ENCODE assay signal across 17 cellular contexts in the genomic region with DNA sequence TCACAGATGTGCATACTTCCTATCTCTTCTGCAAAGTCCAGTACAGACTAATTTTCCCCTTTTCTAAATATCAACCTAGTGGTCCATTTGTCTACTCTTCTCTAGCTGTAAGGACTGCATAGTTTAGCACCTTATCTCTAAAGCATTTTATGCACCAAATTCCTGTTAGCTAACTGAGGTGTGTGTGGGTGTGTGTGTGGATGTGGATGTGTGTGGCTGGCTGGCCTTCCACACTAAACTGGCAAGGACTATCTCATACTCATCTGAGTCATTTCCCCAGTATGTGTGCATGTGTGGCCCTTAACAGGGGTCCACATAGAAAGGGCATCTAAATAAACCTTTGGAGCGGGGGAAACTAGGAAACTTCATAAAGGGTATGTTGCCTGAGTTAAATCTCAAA.
DNase-seq lines count a peak whose midpoint lies in the region; ATAC-seq and TF ChIP-seq lines count a peak whose summit lies in the region.
"Had no signal": no experiment of that assay in that cellular context is flagged by ENCODE, and none has a peak within 500 bp of the region (broad histone marks: within the 10 kb centered on the region; RNA-seq: fewer than 3 reads in every experiment).

No MANE protein-coding gene starts in this region.

- H3K4me3 Mint-ChIP-seq in stimulated activated effector memory CD8-positive, alpha-beta T cell treated with anti-CD3 and anti-CD28 coated beads, Interleukin-12 subunit alpha, Interleukin-12 subunit beta, amount 100 ng/mL, for 72 hours: no peak overlapping the region
- H3K4me3 Mint-ChIP-seq in activated naive CD8-positive, alpha-beta T cell treated with anti-CD3 and anti-CD28 coated beads, Interleukin-2, amount 50 U/mL, for 24 hours: no peak overlapping the region
- H3K4me3 Mint-ChIP-seq: CD4-positive, alpha-beta T cell; IgD-negative memory B cell had no signal

- no peaks in the 10 kb centered on the region for H3K27me3 Mint-ChIP-seq in activated naive CD8-positive, alpha-beta T cell treated with anti-CD3 and anti-CD28 coated beads, Interleukin-2, amount 50 U/mL, for 24 hours

- H3K4me1 Mint-ChIP-seq in stimulated activated effector memory CD8-positive, alpha-beta T cell treated with anti-CD3 and anti-CD28 coated beads, Interleukin-12 subunit alpha, Interleukin-12 subunit beta, amount 100 ng/mL, for 72 hours: no peaks in the 10 kb centered on the region
- no peaks in the 10 kb centered on the region for H3K4me1 Mint-ChIP-seq in activated naive CD8-positive, alpha-beta T cell treated with anti-CD3 and anti-CD28 coated beads, Interleukin-2, amount 50 U/mL, for 24 hours

- no peaks in the 10 kb centered on the region for H3K36me3 Mint-ChIP-seq in stimulated activated effector memory CD8-positive, alpha-beta T cell treated with anti-CD3 and anti-CD28 coated beads, Interleukin-12 subunit alpha, Interleukin-12 subunit beta, amount 100 ng/mL, for 72 hours
- H3K36me3 Mint-ChIP-seq in activated naive CD8-positive, alpha-beta T cell treated with anti-CD3 and anti-CD28 coated beads, Interleukin-2, amount 50 U/mL, for 24 hours (ENCODE audit: low read depth): no peaks in the 10 kb centered on the region
- H3K36me3 Mint-ChIP-seq: IgD-negative memory B cell had no signal

- no peak for ATAC-seq in stimulated activated effector memory CD8-positive, alpha-beta T cell treated with anti-CD3 and anti-CD28 coated beads, Interleukin-12 subunit alpha, Interleukin-12 subunit beta, amount 100 ng/mL, for 72 hours
- no peak for ATAC-seq in GM18511 (IDR thresholded peaks at IDR 0.05; ENCODE audit: unreplicated experiment)
- no peak for ATAC-seq in activated naive CD8-positive, alpha-beta T cell treated with anti-CD3 and anti-CD28 coated beads, Interleukin-2, amount 50 U/mL, for 24 hours

- no peaks in the 10 kb centered on the region for H3K9me3 Mint-ChIP-seq in stimulated activated effector memory CD8-positive, alpha-beta T cell treated with anti-CD3 and anti-CD28 coated beads, Interleukin-12 subunit alpha, Interleukin-12 subunit beta, amount 100 ng/mL, for 72 hours
- no peaks in the 10 kb centered on the region for H3K9me3 Mint-ChIP-seq in activated naive CD8-positive, alpha-beta T cell treated with anti-CD3 and anti-CD28 coated beads, Interleukin-2, amount 50 U/mL, for 24 hours
- H3K9me3 Mint-ChIP-seq: CD4-positive, alpha-beta T cell; IgD-negative memory B cell had no signal

- TF ChIP-seq CTCF in fibroblast of mammary gland (conservative IDR thresholded peaks at IDR 0.05; ENCODE audit: control insufficient read depth, insufficient read depth, low read depth, low read length): no peak

- DNase-seq in RPMI7951 (ENCODE audit: low read depth): peak; percentile 28
- peak; percentile 23 for DNase-seq in fibroblast of mammary gland (ENCODE audit: low read depth)
- DNase-seq in kidney tubule cell (ENCODE audit: low spot score): peak; percentile 22
- DNase-seq in stimulated activated effector memory CD8-positive, alpha-beta T cell treated with anti-CD3 and anti-CD28 coated beads, Interleukin-12 subunit alpha, Interleukin-12 subunit beta, amount 100 ng/mL, for 72 hours (ENCODE audit: low spot score in 2 of 2): no peak
- DNase-seq in activated naive CD8-positive, alpha-beta T cell treated with anti-CD3 and anti-CD28 coated beads, Interleukin-2, amount 50 U/mL, for 24 hours: no peak
- DNase-seq in amniotic stem cell (lab: John Stamatoyannopoulos, UW): no peak
- DNase-seq: CD4-positive, alpha-beta T cell; HCEC 1CT; NCI-H1105; NCI-H146; NCI-H2029; NCI-H2227 treated with DMSO at 0.1 percent for 48 hours; NCI-H510A treated with DMSO at 0.1 percent for 48 hours; NCI-H748 treated with DMSO at 0.1 percent for 48 hours had no signal

- no peak overlapping the region for H3K27ac Mint-ChIP-seq in stimulated activated effector memory CD8-positive, alpha-beta T cell treated with anti-CD3 and anti-CD28 coated beads, Interleukin-12 subunit alpha, Interleukin-12 subunit beta, amount 100 ng/mL, for 72 hours
- no peak overlapping the region for H3K27ac Mint-ChIP-seq in activated naive CD8-positive, alpha-beta T cell treated with anti-CD3 and anti-CD28 coated beads, Interleukin-2, amount 50 U/mL, for 24 hours
- H3K27ac Mint-ChIP-seq: CD4-positive, alpha-beta T cell; IgD-negative memory B cell had no signal

- H3K4me3 ChIP-seq in fibroblast of mammary gland (ENCODE audit: control insufficient read depth, low read depth, low read length): no peak overlapping the region
- H3K4me3 ChIP-seq: BLaER1 had no signal

Comparison
In these comparisons a context has a peak if more than half of its experiments do, and no peak if none do; other contexts are left out.
1. DNase-seq: peak in RPMI7951 (single experiment), fibroblast of mammary gland (single experiment) and kidney tubule cell (single experiment); none in stimulated activated effector memory CD8-positive, alpha-beta T cell treated with anti-CD3 and anti-CD28 coated beads, Interleukin-12 subunit alpha, Interleukin-12 subunit beta, amount 100 ng/mL, for 72 hours (0 of 2), activated naive CD8-positive, alpha-beta T cell treated with anti-CD3 and anti-CD28 coated beads, Interleukin-2, amount 50 U/mL, for 24 hours (single experiment) and amniotic stem cell (single experiment).